In genomic region chr7:18509491-18509890, GRCh38 we compare ENCODE assay signal across 10 cellular contexts. TPM values are rescaled to one million over a fixed set of nuclear protein-coding genes. Genes with fewer than 3 reads are reported as not detected.
DNase-seq lines count a peak whose midpoint lies in the region; ATAC-seq, FAIRE-seq and TF ChIP-seq lines count a peak whose summit lies in the region.
"Had no signal": no experiment of that assay in that cellular context is flagged by ENCODE, and none has a peak within 500 bp of the region (broad histone marks: within the 10 kb centered on the region; RNA-seq: fewer than 3 reads in every experiment).

No MANE protein-coding gene starts in this region.

- peak overlapping the region; percentile 26 for H3K4me2 ChIP-seq in hepatocyte

- peak overlapping the region; percentile 80 for H3K27ac ChIP-seq in hepatocyte
- peak overlapping the region; percentile 93 to 99 for H3K27ac ChIP-seq in aorta (ENCODE audit: low read depth in 1 of 2, low read length in 2 of 2)

- no peak for FAIRE-seq in RCC 7860 (lab: Jason Lieb, UNC)

- no peak for DNase-seq in natural killer cell treated with Interleukin-12 subunit alpha and Interleukin-12 subunit beta and Interleukin-15 and Interleukin-18, amount 100 ng/mL, for 72 hours (ENCODE audit: low spot score)
- no peak for DNase-seq in natural killer cell
- peak; percentile 28 for DNase-seq in RCC 7860 (ENCODE audit: low spot score)
- DNase-seq in hepatocyte (ENCODE audit: low spot score): no peak
- DNase-seq in aorta: no peak
- DNase-seq in NCI-H146 (lab: John Stamatoyannopoulos, UW): no peak
- no peak for DNase-seq in anterior cingulate cortex (lab: John Stamatoyannopoulos, UW)
- no peak for DNase-seq in activated gamma-delta T cell (lab: John Stamatoyannopoulos, UW)
- DNase-seq: KBM-7 had no signal

- H3K4me1 ChIP-seq in hepatocyte (ENCODE audit: insufficient read depth): no peaks in the 10 kb centered on the region
- H3K4me1 ChIP-seq in aorta (ENCODE audit: control insufficient read depth in 1 of 2, insufficient read depth in 2 of 2, low read length in 2 of 2): peaks cover 0 to 7% of the 10 kb centered on the region in 2 donors

- H4K20me1 ChIP-seq in hepatocyte (ENCODE audit: insufficient read depth, poor library complexity, severe bottlenecking): no peaks in the 10 kb centered on the region

- H3K27ac Mint-ChIP-seq in natural killer cell treated with Interleukin-12 subunit alpha and Interleukin-12 subunit beta and Interleukin-15 and Interleukin-18, amount 100 ng/mL, for 72 hours: peak overlapping the region; percentile 77 to 90
- no peak overlapping the region for H3K27ac Mint-ChIP-seq in natural killer cell
- H3K27ac Mint-ChIP-seq: activated T-helper 17 cell treated with anti-CD3 and anti-CD28 coated beads, Interleukin-2, amount 50 U/mL, for 72 hours had no signal

- H3K27me3 ChIP-seq in hepatocyte (no peaks in the 10 kb centered on the region), aorta (ENCODE audit: control insufficient read depth in 1 of 2, insufficient read depth in 2 of 2, low read length in 1 of 2) (no peaks in the 10 kb centered on the region)

- no peaks in the 10 kb centered on the region for H3K79me2 ChIP-seq in hepatocyte

- 87% methylated on average over 2 of the region's 2 CpGs for WGBS in hepatocyte (ENCODE audit: low lambda C conversion rate, missing lambda C conversion rate)
- 8 to 22% methylated on average over 2 of the region's 2 CpGs for WGBS in aorta, 2 donors

- no peak overlapping the region for H2AFZ ChIP-seq in hepatocyte

- no peaks in the 10 kb centered on the region for H3K9me3 ChIP-seq in hepatocyte (ENCODE audit: low read depth)
- no peaks in the 10 kb centered on the region for H3K9me3 ChIP-seq in aorta (ENCODE audit: control insufficient read depth, low read length)

- no peaks in the 10 kb centered on the region for H3K36me3 ChIP-seq in hepatocyte (replicated peaks; ENCODE audit: insufficient read depth, low read depth)
- H3K36me3 ChIP-seq in aorta (ENCODE audit: control insufficient read depth in 1 of 2, insufficient read depth in 2 of 2, low read length in 1 of 2): no peaks in the 10 kb centered on the region

- no peaks in the 10 kb centered on the region for H3K36me3 Mint-ChIP-seq in natural killer cell treated with Interleukin-12 subunit alpha and Interleukin-12 subunit beta and Interleukin-15 and Interleukin-18, amount 100 ng/mL, for 72 hours
- no peaks in the 10 kb centered on the region for H3K36me3 Mint-ChIP-seq in natural killer cell

- peaks cover 22 to 29% of the 10 kb centered on the region in 2 donors for H3K4me1 Mint-ChIP-seq in natural killer cell treated with Interleukin-12 subunit alpha and Interleukin-12 subunit beta and Interleukin-15 and Interleukin-18, amount 100 ng/mL, for 72 hours (ENCODE audit: low read depth in 2 of 2)
- peaks cover 15% of the 10 kb centered on the region in 2 donors for H3K4me1 Mint-ChIP-seq in natural killer cell
- H3K4me1 Mint-ChIP-seq: activated T-helper 17 cell treated with anti-CD3 and anti-CD28 coated beads, Interleukin-2, amount 50 U/mL, for 72 hours had no signal

- ATAC-seq in natural killer cell treated with Interleukin-12 subunit alpha and Interleukin-12 subunit beta and Interleukin-15 and Interleukin-18, amount 100 ng/mL, for 72 hours: no peak
- ATAC-seq in natural killer cell (no peak), aorta (ENCODE audit: low FRiP score) (no peak)

- no peaks in the 10 kb centered on the region for H3K9me2 ChIP-seq in hepatocyte (replicated peaks; ENCODE audit: insufficient read depth)

- peak overlapping the region; percentile 83 for H3K4me3 Mint-ChIP-seq in natural killer cell treated with Interleukin-12 subunit alpha and Interleukin-12 subunit beta and Interleukin-15 and Interleukin-18, amount 100 ng/mL, for 72 hours
- no peak overlapping the region for H3K4me3 Mint-ChIP-seq in natural killer cell

- TF ChIP-seq CTCF in natural killer cell (IDR thresholded peaks at IDR 0.05) (no peak), hepatocyte (IDR thresholded peaks at IDR 0.05; ENCODE audit: poor library complexity) (no peak)

- no peaks in the 10 kb centered on the region for H3K27me3 Mint-ChIP-seq in natural killer cell treated with Interleukin-12 subunit alpha and Interleukin-12 subunit beta and Interleukin-15 and Interleukin-18, amount 100 ng/mL, for 72 hours
- no peaks in the 10 kb centered on the region for H3K27me3 Mint-ChIP-seq in natural killer cell (ENCODE audit: low read depth in 2 of 2)

- no peaks in the 10 kb centered on the region for H3K9me3 Mint-ChIP-seq in natural killer cell treated with Interleukin-12 subunit alpha and Interleukin-12 subunit beta and Interleukin-15 and Interleukin-18, amount 100 ng/mL, for 72 hours
- no peaks in the 10 kb centered on the region for H3K9me3 Mint-ChIP-seq in natural killer cell
- H3K9me3 Mint-ChIP-seq: activated T-helper 17 cell treated with anti-CD3 and anti-CD28 coated beads, Interleukin-2, amount 50 U/mL, for 72 hours had no signal

- H3K4me3 ChIP-seq in hepatocyte (no peak overlapping the region), aorta (ENCODE audit: low read length in 2 of 2) (peak overlapping the region; percentile 40 to 66)

- intact Hi-C loops in natural killer cell (cut with micrococcal nuclease): no loop called here
- intact Hi-C loops in aorta (cut with DNase I): loop anchor here in 1 of 2 donors (5.0 kb wide), 1 partner anchor 63 kb away; no protein-coding TSS in a partner anchor

RNA-seq across cellular contexts. Expression of gene HDAC9, which starts 13.9 kb away (rescaled TPM):
- total RNA-seq in natural killer cell treated with Interleukin-12 subunit alpha and Interleukin-12 subunit beta and Interleukin-15 and Interleukin-18, amount 100 ng/mL, for 72 hours: 10 to 100 TPM in 1 of 2 donors, 1 to 10 TPM in 1; 9.9 to 15.0 TPM
- total RNA-seq in natural killer cell: 10 to 100 TPM; 19.1 to 41.1 (median 24.1) TPM
- 6.7 and 9.4 TPM in 2 replicates for total RNA-seq in hepatocyte
- polyA plus RNA-seq in hepatocyte: 3.7 and 5.8 TPM in 2 replicates
- total RNA-seq in aorta: 100 to 1,000 TPM in 1 of 2 donors, 10 to 100 TPM in 1; 51.4 to 122 TPM
- 10 to 100 TPM in 1 of 2 donors, 1 to 10 TPM in 1; 9.1 to 11.0 TPM for polyA plus RNA-seq in aorta

Comparison
In these comparisons a context has a peak if more than half of its experiments do, and no peak if none do; other contexts are left out.
1. H3K27ac Mint-ChIP-seq: peak in natural killer cell treated with Interleukin-12 subunit alpha and Interleukin-12 subunit beta and Interleukin-15 and Interleukin-18, amount 100 ng/mL, for 72 hours (2 of 2); none in natural killer cell (0 of 2).